8 cellular contexts compared by ENCODE assay signal in genomic region chr5:124599048-124599973, GRCh38.
DNase-seq lines count a peak whose midpoint lies in the region; ATAC-seq lines count a peak whose summit lies in the region.

No MANE protein-coding gene starts in this region.

- peak; percentile 60 for DNase-seq in Ammon's horn (ENCODE audit: low spot score)
- DNase-seq in NCI-H2196 treated with DMSO at 0.1 percent for 48 hours (lab: John Stamatoyannopoulos, UW; ENCODE audit: unreplicated experiment), result peak; percentile 50
- peak; percentile 82 for DNase-seq in cerebellar cortex (ENCODE audit: low spot score)
- DNase-seq in medulla oblongata (ENCODE audit: extremely low spot score), result peak; percentile 74
- DNase-seq in CD1c-positive myeloid dendritic cell (ENCODE audit: extremely low spot score), result no peak
- DNase-seq in NCI-H1436 treated with DMSO at 0.1 percent for 48 hours (lab: John Stamatoyannopoulos, UW), result no peak
- no peak for DNase-seq in activated naive CD4-positive, alpha-beta T cell treated with anti-CD3 and anti-CD28 coated beads, Interleukin-2, amount 50 U/mL, for 16 hours

- peak; percentile 70 for ATAC-seq in GM21515 (IDR thresholded peaks at IDR 0.05; ENCODE audit: unreplicated experiment)

Comparison
In these comparisons a context has a peak if more than half of its experiments do, and no peak if none do; other contexts are left out.
1. DNase-seq: peak in Ammon's horn (single experiment), NCI-H2196 treated with DMSO at 0.1 percent for 48 hours (single experiment), cerebellar cortex (single experiment) and medulla oblongata (single experiment); none in CD1c-positive myeloid dendritic cell (single experiment), NCI-H1436 treated with DMSO at 0.1 percent for 48 hours (single experiment) and activated naive CD4-positive, alpha-beta T cell treated with anti-CD3 and anti-CD28 coated beads, Interleukin-2, amount 50 U/mL, for 16 hours (single experiment).